8 cellular contexts compared by ENCODE assay signal in the genomic region with DNA sequence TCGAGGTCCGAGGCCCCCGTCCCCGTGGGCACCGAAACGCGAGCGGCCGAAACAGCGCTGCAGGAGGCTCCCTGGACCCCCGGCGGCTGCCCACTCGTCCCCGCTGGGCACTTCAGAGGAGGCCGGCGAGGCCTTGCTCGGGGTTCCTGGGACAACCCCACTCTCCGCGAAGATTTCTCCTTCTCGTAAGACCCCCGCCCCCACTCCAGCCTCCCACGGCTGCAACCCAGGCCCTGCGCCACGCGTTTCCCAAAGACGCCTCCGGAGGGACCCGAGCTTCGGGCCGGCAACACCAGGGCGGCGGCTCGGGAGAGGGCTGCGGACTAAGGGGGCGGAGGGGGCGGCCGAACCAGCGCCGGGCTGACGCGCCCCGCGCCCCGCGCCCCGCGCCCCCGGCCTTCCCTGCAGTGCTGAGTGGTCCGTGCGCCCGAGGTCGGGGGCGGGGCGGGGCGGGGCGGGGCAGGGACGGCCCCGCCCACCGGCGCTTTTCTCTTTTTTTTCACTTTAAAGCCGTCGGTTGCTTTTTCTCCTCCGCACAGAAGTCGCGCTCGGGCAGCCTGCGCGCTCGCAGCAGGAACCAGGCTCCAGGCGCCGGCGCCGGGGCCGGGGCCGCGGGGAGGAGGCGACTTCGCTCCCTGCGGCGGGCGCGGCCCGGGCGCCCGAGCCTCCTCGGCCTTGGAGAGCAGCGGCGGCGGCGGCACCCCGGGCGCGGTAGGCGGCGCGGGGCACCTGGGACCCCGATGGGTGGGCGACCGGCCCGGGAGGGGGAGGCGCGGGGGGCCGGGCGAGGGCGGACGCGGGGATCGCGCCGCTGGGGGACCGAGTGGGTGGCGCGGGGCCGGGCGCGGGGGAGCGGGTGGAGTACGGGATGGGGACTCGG. TPM values are rescaled to one million over a fixed set of nuclear protein-coding genes. Genes with fewer than 3 reads are reported as not detected.
A peak's percentile ranks its signal among the peaks of the same experiment; 100 is the strongest.
DNase-seq lines count a peak whose midpoint lies in the region; ATAC-seq and TF ChIP-seq lines count a peak whose summit lies in the region.

Gene SPSB1, plus strand, starts transcription at position 534 of the 880 bp plus-strand sequence. CDS start 62,998 bp downstream, outside the sequence.

- H3K9me2 ChIP-seq in PC-9 (ENCODE audit: insufficient read depth): no peaks in the 10 kb centered on the region

- CTCF ChIA-PET in PC-9 (lab: Charles Lee): interaction anchor here (0.6 kb wide), 2 partner anchors 59 to 472 kb away, joined by 3 to 4 read pairs; no protein-coding TSS in a partner anchor
- CTCF ChIA-PET in naive thymus-derived CD4-positive, alpha-beta T cell (lab: Charles Lee): interaction anchor here (1.3 to 4.1 kb wide), 3 partner anchors 163 to 198 kb away, joined by 6 to 35 read pairs (median 11); no protein-coding TSS in a partner anchor

- peaks cover 4% of the 10 kb centered on the region for H3K4me1 Mint-ChIP-seq in activated T-helper 17 cell treated with anti-CD3 and anti-CD28 coated beads, Interleukin-2, amount 50 U/mL, for 72 hours
- peaks cover 6 to 40% (median 32%) of the 10 kb centered on the region in 7 donors for H3K4me1 Mint-ChIP-seq in naive thymus-derived CD4-positive, alpha-beta T cell

- POLR2A ChIA-PET in PC-9 (lab: Charles Lee; ENCODE audit: unreplicated experiment): interaction anchor here (0.7 kb wide), 1 partner anchor 338 kb away, joined by 3 read pairs; no protein-coding TSS in a partner anchor
- POLR2A ChIA-PET in naive thymus-derived CD4-positive, alpha-beta T cell (lab: Charles Lee): no interaction called here

- H3K4me3 ChIP-seq in PC-9 (peak within 1 kb of the TSS; percentile 83), fibroblast of mammary gland (ENCODE audit: control insufficient read depth, low read depth, low read length) (peak within 1 kb of the TSS; percentile 97), stomach smooth muscle (ENCODE audit: low read length in 2 of 2) (peak within 1 kb of the TSS; percentile 96 to 97)
- peak within 1 kb of the TSS; percentile 55 for H3K4me3 ChIP-seq in naive thymus-derived CD4-positive, alpha-beta T cell (ENCODE audit: low read length)

- H3K9me3 Mint-ChIP-seq in activated T-helper 17 cell treated with anti-CD3 and anti-CD28 coated beads, Interleukin-2, amount 50 U/mL, for 72 hours: peaks cover 5% of the 10 kb centered on the region
- peaks cover 0 to 16% (median 5%) of the 10 kb centered on the region in 11 donors for H3K9me3 Mint-ChIP-seq in naive thymus-derived CD4-positive, alpha-beta T cell

- peaks cover 42% of the 10 kb centered on the region for H3K4me1 ChIP-seq in PC-9 (replicated peaks; ENCODE audit: insufficient read depth)
- peaks cover 6 to 19% of the 10 kb centered on the region in 2 donors for H3K4me1 ChIP-seq in naive thymus-derived CD4-positive, alpha-beta T cell (ENCODE audit: control insufficient read depth in 2 of 2, insufficient read depth in 2 of 2, low read length in 2 of 2)
- H3K4me1 ChIP-seq in stomach smooth muscle (ENCODE audit: control insufficient read depth, insufficient read depth, low read length): peaks cover 45% of the 10 kb centered on the region

- peak within 1 kb of the TSS; percentile 60; the same call in 1 of the 2 replicates for H2AFZ ChIP-seq in PC-9

- no peaks in the 10 kb centered on the region for H3K36me3 Mint-ChIP-seq in activated T-helper 17 cell treated with anti-CD3 and anti-CD28 coated beads, Interleukin-2, amount 50 U/mL, for 72 hours (ENCODE audit: low read depth)
- peaks cover 0 to 8% (median 5%) of the 10 kb centered on the region in 5 donors for H3K36me3 Mint-ChIP-seq in naive thymus-derived CD4-positive, alpha-beta T cell

- peak within 1 kb of the TSS; percentile 87 for H3K4me2 ChIP-seq in PC-9

- peak; percentile 49 for ATAC-seq in HG02798 (IDR thresholded peaks at IDR 0.05; ENCODE audit: poor library complexity, unreplicated experiment)
- ATAC-seq in activated T-helper 17 cell treated with anti-CD3 and anti-CD28 coated beads, Interleukin-2, amount 50 U/mL, for 72 hours (replicated peaks): peak; percentile 45
- ATAC-seq in naive thymus-derived CD4-positive, alpha-beta T cell: peak; percentile 81

- H3K27me3 ChIP-seq in PC-9 (ENCODE audit: insufficient read depth, low read depth): no peaks in the 10 kb centered on the region
- no peaks in the 10 kb centered on the region for H3K27me3 ChIP-seq in naive thymus-derived CD4-positive, alpha-beta T cell (ENCODE audit: control insufficient read depth in 2 of 2, insufficient read depth in 2 of 2, low read length in 2 of 2)
- no peaks in the 10 kb centered on the region for H3K27me3 ChIP-seq in stomach smooth muscle (ENCODE audit: control insufficient read depth in 1 of 2, insufficient read depth in 2 of 2, low read length in 2 of 2)

- H3F3A ChIP-seq in PC-9 (ENCODE audit: insufficient read depth, low read depth): peaks cover 16% of the 10 kb centered on the region

- H3K4me3 Mint-ChIP-seq in activated T-helper 17 cell treated with anti-CD3 and anti-CD28 coated beads, Interleukin-2, amount 50 U/mL, for 72 hours: peak within 1 kb of the TSS; percentile 39
- peak within 1 kb of the TSS; percentile 34 to 86 (median 66) for H3K4me3 Mint-ChIP-seq in naive thymus-derived CD4-positive, alpha-beta T cell

- H3K9me3 ChIP-seq in PC-9 (ENCODE audit: insufficient read depth, low read depth): no peaks in the 10 kb centered on the region; the same call in 1 of the 2 replicates
- peaks cover 0 to 7% (median 0%) of the 10 kb centered on the region in 3 experiments for H3K9me3 ChIP-seq in naive thymus-derived CD4-positive, alpha-beta T cell (ENCODE audit: control insufficient read depth in 2 of 3, low read length in 3 of 3)
- peaks cover 0 to 7% of the 10 kb centered on the region in 2 donors for H3K9me3 ChIP-seq in stomach smooth muscle (ENCODE audit: control insufficient read depth in 2 of 2, low read length in 2 of 2)

- intact Hi-C loops in PC-9 (cut with micrococcal nuclease; ENCODE audit: unreplicated experiment): loop anchor here (5.0 kb wide), 3 partner anchors 60 to 180 kb away; no protein-coding TSS in a partner anchor
- intact Hi-C loops in naive thymus-derived CD4-positive, alpha-beta T cell (cut with micrococcal nuclease): loop anchor here (1.0 to 5.0 kb wide), 7 partner anchors 58 to 295 kb away; partner anchors contain the start of genes GPR157 (in 1 of the 2), H6PD (in 1 of the 2) and TMEM201 (in 1 of the 2)

- TF ChIP-seq CTCF in PC-9 (conservative IDR thresholded peaks at IDR 0.05) (no peak), fibroblast of mammary gland (conservative IDR thresholded peaks at IDR 0.05; ENCODE audit: control insufficient read depth, insufficient read depth, low read depth, low read length) (no peak)

- H3K27ac Mint-ChIP-seq in activated T-helper 17 cell treated with anti-CD3 and anti-CD28 coated beads, Interleukin-2, amount 50 U/mL, for 72 hours: no peak within 1 kb of the TSS
- H3K27ac Mint-ChIP-seq in naive thymus-derived CD4-positive, alpha-beta T cell: peak within 1 kb of the TSS in 8 of 9 donors; percentile 21 to 81 (median 52)

- H3K36me3 ChIP-seq in PC-9 (ENCODE audit: low read depth): no peaks in the 10 kb centered on the region
- no peaks in the 10 kb centered on the region for H3K36me3 ChIP-seq in naive thymus-derived CD4-positive, alpha-beta T cell (ENCODE audit: control insufficient read depth in 2 of 3, insufficient read depth in 3 of 3, low read length in 3 of 3)
- H3K36me3 ChIP-seq in stomach smooth muscle (ENCODE audit: control insufficient read depth in 2 of 2, insufficient read depth in 2 of 2, low read length in 2 of 2): no peaks in the 10 kb centered on the region

- H3K9ac ChIP-seq in stomach smooth muscle (ENCODE audit: low read length in 2 of 2): peak within 1 kb of the TSS; percentile 82 to 89

- DNase-seq in DMS53 (lab: John Stamatoyannopoulos, UW): peak; percentile 89
- DNase-seq in PC-9: peak; percentile 37 to 54
- DNase-seq in fibroblast of mammary gland (ENCODE audit: low read depth): peak; percentile 70
- peak; percentile 30 to 66 (median 56) for DNase-seq in naive thymus-derived CD4-positive, alpha-beta T cell
- DNase-seq in OCI-M2 (lab: John Stamatoyannopoulos, UW; ENCODE audit: unreplicated experiment): no peak

- H4K20me1 ChIP-seq in PC-9 (ENCODE audit: insufficient read depth): no peaks in the 10 kb centered on the region

- BruUV-seq in PC-9 (replicated peaks; lab: Mats Ljungman, UMichigan): no TSS peak

- H3K27ac ChIP-seq in PC-9: peak within 1 kb of the TSS; percentile 60; the same call in 1 of the 2 replicates
- peak within 1 kb of the TSS; percentile 27 for H3K27ac ChIP-seq in naive thymus-derived CD4-positive, alpha-beta T cell (ENCODE audit: low read depth, low read length)
- peak within 1 kb of the TSS; percentile 89 for H3K27ac ChIP-seq in stomach smooth muscle (ENCODE audit: low read length)

- H3K27me3 Mint-ChIP-seq in activated T-helper 17 cell treated with anti-CD3 and anti-CD28 coated beads, Interleukin-2, amount 50 U/mL, for 72 hours: no peaks in the 10 kb centered on the region
- H3K27me3 Mint-ChIP-seq in naive thymus-derived CD4-positive, alpha-beta T cell: no peaks in the 10 kb centered on the region

- H3K79me2 ChIP-seq in PC-9 (ENCODE audit: low read depth): peaks cover 41% of the 10 kb centered on the region

RNA-seq across cellular contexts. Expression of gene SPSB1, which starts in this region (rescaled TPM):
- total RNA-seq in PC-9 (2021): 27.9 and 33.8 TPM in 2 replicates
- 10 to 100 TPM in 1 of 2 donors, 1 to 10 TPM in 1; 8.1 to 14.4 TPM for total RNA-seq in activated T-helper 17 cell treated with anti-CD3 and anti-CD28 coated beads, Interleukin-2, amount 50 U/mL, for 72 hours
- 10 to 100 TPM in 1 of 5 experiments, 1 to 10 TPM in 4; 1.8 to 10.3 (median 1.9) TPM for total RNA-seq in naive thymus-derived CD4-positive, alpha-beta T cell
- polyA plus RNA-seq in naive thymus-derived CD4-positive, alpha-beta T cell: 1 to 10 TPM; 1.4 to 2.8 TPM

Comparison
In these comparisons a context has a peak if more than half of its experiments do, and no peak if none do; other contexts are left out.
1. H3K27ac ChIP-seq: peak in every context shown above with its lines; median percentile 89 in stomach smooth muscle; 60 in PC-9; 27 in naive thymus-derived CD4-positive, alpha-beta T cell.